Comparison of ENCODE assay signal across 8 cellular contexts in genomic region chrX:76427560-76428242, GRCh38. TPM values are rescaled to one million over a fixed set of nuclear protein-coding genes. Genes with fewer than 3 reads are reported as not detected.
DNase-seq lines count a peak whose midpoint lies in the region; ATAC-seq, FAIRE-seq and TF ChIP-seq lines count a peak whose summit lies in the region.

Gene MAGEE1, plus strand, starts transcription at chrX:76427710. Its CDS starts 221 bp downstream, at chrX:76427931.

- peak; percentile 94 for ATAC-seq in HG02678 (IDR thresholded peaks at IDR 0.05; ENCODE audit: unreplicated experiment)

- DNase-seq in GM12865 (ENCODE audit: low read depth) (peak; percentile 83), NCI-H1417 treated with DMSO at 0.1 percent for 48 hours (lab: John Stamatoyannopoulos, UW) (peak; percentile 39), keratinocyte (ENCODE audit: low read depth, low spot score) (no peak), mesenteric fat pad (ENCODE audit: low spot score) (no peak)
- DNase-seq in activated CD4-positive, CD25-positive, alpha-beta regulatory T cell treated with anti-CD3 and anti-CD28 coated beads, Interleukin-2, amount 50 U/mL, for 16 hours (ENCODE audit: low read depth, low spot score), result peak; percentile 59
- DNase-seq in central memory CD4-positive, alpha-beta T cell, result peak; percentile 71
- DNase-seq in stimulated activated CD4-positive, alpha-beta T cell treated with anti-CD3 and anti-CD28 coated beads, Interleukin-15, amount 100 ng/mL, for 1 hour (ENCODE audit: low read depth in 1 of 2, low spot score in 1 of 2), result peak; percentile 64 to 75

- dilution Hi-C loops in keratinocyte (cut with MboI; ENCODE audit: extremely low pct_ligation_motif_present, low sequenced_read_pairs), result no loop called here

- peak within 1 kb of the TSS; percentile 75 for H3K4me3 ChIP-seq in GM12865 (ENCODE audit: low read depth, low read length)
- peak within 1 kb of the TSS; percentile 59 to 72 (median 66) for H3K4me3 ChIP-seq in keratinocyte (ENCODE audit: control insufficient read depth in 2 of 3, extremely low read depth in 1 of 3, insufficient read depth in 2 of 3, low read depth in 1 of 3, low read length in 3 of 3)

- peak within 1 kb of the TSS; percentile 91 for H2AFZ ChIP-seq in keratinocyte (ENCODE audit: control insufficient read depth, low read length)

- no peaks in the 10 kb centered on the region for H3K79me2 ChIP-seq in keratinocyte (ENCODE audit: control insufficient read depth, insufficient read depth, low read length)

- TF ChIP-seq CTCF in GM12865 (IDR thresholded peaks at IDR 0.05; ENCODE audit: insufficient read depth, low read depth, low read length, missing control alignments) (no peak), keratinocyte (optimal IDR thresholded peaks at IDR 0.05 in 1 of 3, IDR thresholded peaks at IDR 0.05 in 1 of 3, conservative IDR thresholded peaks at IDR 0.05 in 1 of 3; ENCODE audit: extremely low read depth in 1 of 3, insufficient read depth in 2 of 3, low read length in 3 of 3) (no peak)

- H4K20me1 ChIP-seq in keratinocyte (ENCODE audit: control insufficient read depth, extremely low read depth, insufficient read depth, low read length), result no peaks in the 10 kb centered on the region

- H3K27ac ChIP-seq in keratinocyte (ENCODE audit: control insufficient read depth, insufficient read depth, low read length), result peak within 1 kb of the TSS; percentile 36

- no peaks in the 10 kb centered on the region for H3K9me1 ChIP-seq in keratinocyte (ENCODE audit: control insufficient read depth, extremely low read depth, insufficient read depth, low read length)

- no peaks in the 10 kb centered on the region for H3K4me1 ChIP-seq in keratinocyte (ENCODE audit: control insufficient read depth, extremely low read depth, insufficient read depth, low read length)

- H3K9me3 ChIP-seq in keratinocyte (ENCODE audit: control insufficient read depth, low read depth, low read length), result no peaks in the 10 kb centered on the region

- H3K4me2 ChIP-seq in keratinocyte (ENCODE audit: control insufficient read depth, extremely low read depth, insufficient read depth, low read depth, low read length), result peak within 1 kb of the TSS; percentile 55

- no peak for FAIRE-seq in keratinocyte (lab: Jason Lieb, UNC)

- no peaks in the 10 kb centered on the region for H3K36me3 ChIP-seq in keratinocyte (ENCODE audit: control insufficient read depth in 2 of 2, extremely low read depth in 1 of 2, insufficient read depth in 2 of 2, low read length in 2 of 2)

- H3K9ac ChIP-seq in keratinocyte (ENCODE audit: control insufficient read depth, extremely low read depth, insufficient read depth, low read length), result peak within 1 kb of the TSS; percentile 67

- H3K27me3 ChIP-seq in keratinocyte (ENCODE audit: control insufficient read depth, extremely low read depth, insufficient read depth, low read length), result no peaks in the 10 kb centered on the region

RNA-seq across cellular contexts. Expression of gene MAGEE1, which starts in this region (rescaled TPM):
- 0.45 to 1.7 TPM (median 0.77 TPM) in 3 replicates for polyA plus RNA-seq in keratinocyte
- 0.10 TPM for polyA plus RNA-seq in keratinocyte (2011; ENCODE audit: low read depth)
- 1.00 and 1.2 TPM in 2 replicates for polyA plus RNA-seq in keratinocyte (2011; cell fraction: cytosol; rRNA removed)
- 4.1 and 4.2 TPM in 2 replicates for polyA plus RNA-seq in keratinocyte (2011; cell fraction: nucleus; rRNA removed)
- 1.0 and 4.9 TPM in 2 replicates for polyA plus RNA-seq in keratinocyte (2012; ENCODE audit: low replicate concordance)
- 0.59 to 2.2 TPM (median 1.1 TPM) in 3 replicates for polyA minus RNA-seq in keratinocyte
- polyA minus RNA-seq in keratinocyte (2011; cell fraction: cytosol; rRNA and poly(A)+ RNA removed), result 0.96 TPM
- 2.0 and 2.3 TPM in 2 replicates for polyA minus RNA-seq in keratinocyte (2011; cell fraction: nucleus; rRNA and poly(A)+ RNA removed)
- 1.2 TPM for total RNA-seq in mesenteric fat pad

Comparison
In these comparisons a context has a peak if more than half of its experiments do, and no peak if none do; other contexts are left out.
1. DNase-seq: peak in GM12865 (single experiment), NCI-H1417 treated with DMSO at 0.1 percent for 48 hours (single experiment), activated CD4-positive, CD25-positive, alpha-beta regulatory T cell treated with anti-CD3 and anti-CD28 coated beads, Interleukin-2, amount 50 U/mL, for 16 hours (single experiment), central memory CD4-positive, alpha-beta T cell (single experiment) and stimulated activated CD4-positive, alpha-beta T cell treated with anti-CD3 and anti-CD28 coated beads, Interleukin-15, amount 100 ng/mL, for 1 hour (2 of 2); none in keratinocyte (single experiment) and mesenteric fat pad (single experiment).